Comparison of ENCODE assay signal across 14 cellular contexts in genomic region chr14:73776194-73776537, GRCh38.
A peak's percentile ranks its signal among the peaks of the same experiment; 100 is the strongest.
DNase-seq lines count a peak whose midpoint lies in the region; ATAC-seq and TF ChIP-seq lines count a peak whose summit lies in the region.
"Had no signal": no experiment of that assay in that cellular context is flagged by ENCODE, and none has a peak within 500 bp of the region (broad histone marks: within the 10 kb centered on the region; RNA-seq: fewer than 3 reads in every experiment).

No MANE protein-coding gene starts in this region.

- CTCF ChIA-PET in activated naive CD4-positive, alpha-beta T cell treated with anti-CD3 and anti-CD28 coated beads for 36 hours (lab: Charles Lee) = interaction anchor here (0.7 to 4.9 kb wide), 8 partner anchors 10 to 64 kb away, joined by 4 to 45 read pairs (median 4); a partner anchor contains a TSS
- CTCF ChIA-PET in activated CD8-positive, alpha-beta T cell treated with anti-CD3 and anti-CD28 coated beads, Interleukin-2, amount 10 ng/mL, durations not matched to agents 7 days and 5 days (lab: Charles Lee) = interaction anchor here (0.8 to 3.5 kb wide), 7 partner anchors 9 to 50 kb away, joined by 3 to 20 read pairs (median 5); a partner anchor contains a TSS

- H3K27ac ChIP-seq in muscle layer of duodenum (ENCODE audit: low read length) (peak overlapping the region; percentile 49), uterus (peak overlapping the region; percentile 38 to 50)
- H3K27ac ChIP-seq: brain microvascular endothelial cell had no signal

- H3K4me1 Mint-ChIP-seq in activated naive CD4-positive, alpha-beta T cell treated with anti-CD3 and anti-CD28 coated beads for 36 hours (ENCODE audit: low read depth) = peaks cover 69% of the 10 kb centered on the region
- peaks cover 67% of the 10 kb centered on the region for H3K4me1 Mint-ChIP-seq in activated CD8-positive, alpha-beta T cell treated with anti-CD3 and anti-CD28 coated beads, Interleukin-2, amount 10 ng/mL, durations not matched to agents 7 days and 5 days (ENCODE audit: low read depth)
- H3K4me1 Mint-ChIP-seq in activated T-helper 2 cell treated with anti-CD3 and anti-CD28 coated beads, Interferon-gamma antibody, Interleukin-2, Interleukin-4, amounts not matched to agents 10 μg/mL and 5 μg/mL and 100 μg/mL, durations not matched to agents 14 hours and 24 hours and 36 hours (ENCODE audit: low read depth) = peaks cover 61% of the 10 kb centered on the region

- no peak for DNase-seq in activated naive CD4-positive, alpha-beta T cell treated with anti-CD3 and anti-CD28 coated beads for 36 hours
- DNase-seq in activated naive CD4-positive, alpha-beta T cell treated with anti-CD3 and anti-CD28 coated beads, Interleukin-2, amount 50 U/mL, for 72 hours (ENCODE audit: low spot score in 2 of 2) = no peak
- no peak for DNase-seq in activated CD8-positive, alpha-beta T cell treated with anti-CD3 and anti-CD28 coated beads, Interleukin-2, amount 10 ng/mL, durations not matched to agents 7 days and 5 days
- no peak for DNase-seq in uterus
- no peak for DNase-seq in DMS153 (lab: John Stamatoyannopoulos, UW)
- no peak for DNase-seq in activated T-helper 2 cell treated with anti-CD3 and anti-CD28 coated beads, Interferon-gamma antibody, Interleukin-2, Interleukin-4, amounts not matched to agents 10 μg/mL and 5 μg/mL and 100 μg/mL, durations not matched to agents 14 hours and 24 hours and 36 hours (ENCODE audit: low spot score)
- DNase-seq: brain microvascular endothelial cell; effector CD4-positive, alpha-beta T cell; SW 1271 had no signal

- H3K9me3 Mint-ChIP-seq in activated naive CD4-positive, alpha-beta T cell treated with anti-CD3 and anti-CD28 coated beads for 36 hours = no peaks in the 10 kb centered on the region
- H3K9me3 Mint-ChIP-seq in activated naive CD4-positive, alpha-beta T cell treated with anti-CD3 and anti-CD28 coated beads, Interleukin-2, amount 50 U/mL, for 72 hours = no peaks in the 10 kb centered on the region
- no peaks in the 10 kb centered on the region for H3K9me3 Mint-ChIP-seq in activated CD8-positive, alpha-beta T cell treated with anti-CD3 and anti-CD28 coated beads, Interleukin-2, amount 10 ng/mL, durations not matched to agents 7 days and 5 days (ENCODE audit: insufficient read depth)
- no peaks in the 10 kb centered on the region for H3K9me3 Mint-ChIP-seq in activated T-helper 2 cell treated with anti-CD3 and anti-CD28 coated beads, Interferon-gamma antibody, Interleukin-2, Interleukin-4, amounts not matched to agents 10 μg/mL and 5 μg/mL and 100 μg/mL, durations not matched to agents 14 hours and 24 hours and 36 hours
- H3K9me3 Mint-ChIP-seq: activated T-helper 1 cell treated with anti-CD3 and anti-CD28 coated beads, Interleukin-12 subunit alpha, Interleukin-12 subunit beta, Interleukin-2, Interleukin-4 antibody, amounts not matched to agents 30 ng/mL and 10 ng/mL and 1 ng/mL, durations not matched to agents 14 hours and 24 hours and 36 hours had no signal

- H3K4me3 Mint-ChIP-seq in activated naive CD4-positive, alpha-beta T cell treated with anti-CD3 and anti-CD28 coated beads for 36 hours = no peak overlapping the region
- no peak overlapping the region for H3K4me3 Mint-ChIP-seq in activated CD8-positive, alpha-beta T cell treated with anti-CD3 and anti-CD28 coated beads, Interleukin-2, amount 10 ng/mL, durations not matched to agents 7 days and 5 days
- no peak overlapping the region for H3K4me3 Mint-ChIP-seq in activated T-helper 2 cell treated with anti-CD3 and anti-CD28 coated beads, Interferon-gamma antibody, Interleukin-2, Interleukin-4, amounts not matched to agents 10 μg/mL and 5 μg/mL and 100 μg/mL, durations not matched to agents 14 hours and 24 hours and 36 hours (ENCODE audit: low read depth)
- H3K4me3 Mint-ChIP-seq: activated T-helper 1 cell treated with anti-CD3 and anti-CD28 coated beads, Interleukin-12 subunit alpha, Interleukin-12 subunit beta, Interleukin-2, Interleukin-4 antibody, amounts not matched to agents 30 ng/mL and 10 ng/mL and 1 ng/mL, durations not matched to agents 14 hours and 24 hours and 36 hours had no signal

- no peaks in the 10 kb centered on the region for H3K27me3 ChIP-seq in muscle layer of duodenum (ENCODE audit: low read depth, low read length)
- H3K27me3 ChIP-seq in uterus = no peaks in the 10 kb centered on the region
- H3K27me3 ChIP-seq: brain microvascular endothelial cell, right atrium auricular region had no signal

- H3K4me3 ChIP-seq in muscle layer of duodenum (ENCODE audit: low read depth in 1 of 2, low read length in 2 of 2) = no peak overlapping the region
- no peak overlapping the region for H3K4me3 ChIP-seq in uterus
- H3K4me3 ChIP-seq: right atrium auricular region had no signal

- no peaks in the 10 kb centered on the region for H3K27me3 Mint-ChIP-seq in activated naive CD4-positive, alpha-beta T cell treated with anti-CD3 and anti-CD28 coated beads for 36 hours (ENCODE audit: low read depth)
- no peaks in the 10 kb centered on the region for H3K27me3 Mint-ChIP-seq in activated CD8-positive, alpha-beta T cell treated with anti-CD3 and anti-CD28 coated beads, Interleukin-2, amount 10 ng/mL, durations not matched to agents 7 days and 5 days (ENCODE audit: low read depth)
- no peaks in the 10 kb centered on the region for H3K27me3 Mint-ChIP-seq in activated T-helper 2 cell treated with anti-CD3 and anti-CD28 coated beads, Interferon-gamma antibody, Interleukin-2, Interleukin-4, amounts not matched to agents 10 μg/mL and 5 μg/mL and 100 μg/mL, durations not matched to agents 14 hours and 24 hours and 36 hours (ENCODE audit: low read depth)

- intact Hi-C loops in activated naive CD4-positive, alpha-beta T cell treated with anti-CD3 and anti-CD28 coated beads for 36 hours (cut with micrococcal nuclease) = no loop called here
- intact Hi-C loops in uterus (cut with DNase I; ENCODE audit: low total_unique reads) = no loop called here
- intact Hi-C loops in activated T-helper 2 cell treated with anti-CD3 and anti-CD28 coated beads, Interferon-gamma antibody, Interleukin-2, Interleukin-4, amounts not matched to agents 10 μg/mL and 5 μg/mL and 100 μg/mL, durations not matched to agents 14 hours and 24 hours and 36 hours (cut with micrococcal nuclease) = no loop called here

- no peak for ATAC-seq in activated naive CD4-positive, alpha-beta T cell treated with anti-CD3 and anti-CD28 coated beads, Interleukin-2, amount 50 U/mL, for 72 hours
- ATAC-seq in activated CD8-positive, alpha-beta T cell treated with anti-CD3 and anti-CD28 coated beads, Interleukin-2, amount 10 ng/mL, durations not matched to agents 7 days and 5 days = no peak
- no peak for ATAC-seq in GM21528 (IDR thresholded peaks at IDR 0.05; ENCODE audit: low FRiP score, unreplicated experiment)
- ATAC-seq: activated CD4-positive, CD25-positive, alpha-beta regulatory T cell treated with anti-CD3 and anti-CD28 coated beads, Interleukin-2, amount 50 U/mL, for 24 hours had no signal

- no peak for TF ChIP-seq POLR2A in uterus (IDR thresholded peaks at IDR 0.05)

- no peaks in the 10 kb centered on the region for H3K36me3 ChIP-seq in muscle layer of duodenum (ENCODE audit: control insufficient read depth in 1 of 2, insufficient read depth in 2 of 2, low read length in 2 of 2)
- no peaks in the 10 kb centered on the region for H3K36me3 ChIP-seq in uterus
- H3K36me3 ChIP-seq: brain microvascular endothelial cell, right atrium auricular region had no signal

- no peaks in the 10 kb centered on the region for H3K36me3 Mint-ChIP-seq in activated naive CD4-positive, alpha-beta T cell treated with anti-CD3 and anti-CD28 coated beads for 36 hours (ENCODE audit: low read depth)
- H3K36me3 Mint-ChIP-seq in activated naive CD4-positive, alpha-beta T cell treated with anti-CD3 and anti-CD28 coated beads, Interleukin-2, amount 50 U/mL, for 72 hours = peaks cover 0 to 17% of the 10 kb centered on the region in 2 donors
- peaks cover 18% of the 10 kb centered on the region for H3K36me3 Mint-ChIP-seq in activated CD8-positive, alpha-beta T cell treated with anti-CD3 and anti-CD28 coated beads, Interleukin-2, amount 10 ng/mL, durations not matched to agents 7 days and 5 days (ENCODE audit: low read depth)
- peaks cover 18% of the 10 kb centered on the region for H3K36me3 Mint-ChIP-seq in activated T-helper 2 cell treated with anti-CD3 and anti-CD28 coated beads, Interferon-gamma antibody, Interleukin-2, Interleukin-4, amounts not matched to agents 10 μg/mL and 5 μg/mL and 100 μg/mL, durations not matched to agents 14 hours and 24 hours and 36 hours (ENCODE audit: low read depth)

- H3K4me1 ChIP-seq in muscle layer of duodenum (ENCODE audit: control insufficient read depth in 1 of 2, insufficient read depth in 2 of 2, low read length in 2 of 2) (peaks cover 35 to 56% of the 10 kb centered on the region in 2 donors), uterus (peaks cover 12 to 20% of the 10 kb centered on the region in 2 donors)

- TF ChIP-seq CTCF in uterus (IDR thresholded peaks at IDR 0.05) = no peak

- peak overlapping the region; percentile 66 for H3K27ac Mint-ChIP-seq in activated naive CD4-positive, alpha-beta T cell treated with anti-CD3 and anti-CD28 coated beads for 36 hours
- peak overlapping the region in 1 of 2 donors; percentile 36 for H3K27ac Mint-ChIP-seq in activated naive CD4-positive, alpha-beta T cell treated with anti-CD3 and anti-CD28 coated beads, Interleukin-2, amount 50 U/mL, for 72 hours
- peak overlapping the region; percentile 25 for H3K27ac Mint-ChIP-seq in activated CD8-positive, alpha-beta T cell treated with anti-CD3 and anti-CD28 coated beads, Interleukin-2, amount 10 ng/mL, durations not matched to agents 7 days and 5 days
- H3K27ac Mint-ChIP-seq in activated T-helper 2 cell treated with anti-CD3 and anti-CD28 coated beads, Interferon-gamma antibody, Interleukin-2, Interleukin-4, amounts not matched to agents 10 μg/mL and 5 μg/mL and 100 μg/mL, durations not matched to agents 14 hours and 24 hours and 36 hours = no peak overlapping the region
- H3K27ac Mint-ChIP-seq: activated T-helper 1 cell treated with anti-CD3 and anti-CD28 coated beads, Interleukin-12 subunit alpha, Interleukin-12 subunit beta, Interleukin-2, Interleukin-4 antibody, amounts not matched to agents 30 ng/mL and 10 ng/mL and 1 ng/mL, durations not matched to agents 14 hours and 24 hours and 36 hours had no signal

- no peaks in the 10 kb centered on the region for H3K9me3 ChIP-seq in muscle layer of duodenum (ENCODE audit: control insufficient read depth in 1 of 2, low read length in 2 of 2)
- H3K9me3 ChIP-seq in uterus = no peaks in the 10 kb centered on the region
- H3K9me3 ChIP-seq: right atrium auricular region had no signal

- POLR2A ChIA-PET in activated CD8-positive, alpha-beta T cell treated with anti-CD3 and anti-CD28 coated beads, Interleukin-2, amount 10 ng/mL, durations not matched to agents 7 days and 5 days (lab: Charles Lee) = interaction anchor here (0.5 to 3.4 kb wide), 6 partner anchors 8 to 1165 kb away, joined by 3 to 20 read pairs (median 3); a partner anchor contains a TSS
